9 cellular contexts compared by ENCODE assay signal in the genomic region with DNA sequence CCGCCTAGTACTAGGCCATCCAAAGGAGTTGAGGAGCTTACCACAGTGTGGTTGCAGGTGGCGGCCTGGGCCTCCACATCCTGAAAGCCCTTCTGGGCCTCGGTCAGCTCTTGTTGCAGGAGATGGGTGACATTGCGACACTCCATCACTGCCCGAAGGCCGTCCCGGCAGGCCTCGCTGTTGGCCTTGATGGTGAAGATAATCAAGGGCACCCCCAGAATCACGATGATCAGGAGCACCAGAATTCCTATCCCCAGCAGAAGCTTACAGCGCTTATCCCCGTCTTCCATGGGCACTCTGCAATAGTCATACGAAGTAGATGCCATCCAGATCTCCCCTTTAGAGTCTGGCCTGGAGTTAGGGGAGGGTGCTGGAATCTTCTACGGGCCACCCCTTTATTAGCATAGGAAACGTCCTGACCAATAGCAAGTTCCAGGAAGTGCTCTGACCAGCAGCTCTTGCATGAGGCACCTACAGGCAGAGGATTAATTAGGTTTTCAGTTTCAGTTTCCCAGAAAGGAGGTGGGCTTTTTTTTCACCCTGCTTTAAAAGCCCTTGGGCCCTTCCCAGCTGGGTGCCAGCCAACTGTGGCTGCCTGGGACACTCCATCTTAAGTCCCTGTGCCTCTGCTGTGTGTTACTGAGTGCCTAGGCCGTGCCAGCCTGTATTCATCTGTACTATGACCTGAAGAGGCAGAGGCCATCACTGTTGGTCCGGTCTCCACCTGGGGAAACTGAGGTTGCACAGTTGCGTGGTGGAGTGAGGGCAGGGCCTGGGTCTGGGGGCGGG. TPM values are rescaled to one million over a fixed set of nuclear protein-coding genes. Genes with fewer than 3 reads are reported as not detected.
DNase-seq lines count a peak whose midpoint lies in the region; ATAC-seq lines count a peak whose summit lies in the region.
"Had no signal": no experiment of that assay in that cellular context is flagged by ENCODE, and none has a peak within 500 bp of the region (broad histone marks: within the 10 kb centered on the region; RNA-seq: fewer than 3 reads in every experiment).

A gene with protein sequence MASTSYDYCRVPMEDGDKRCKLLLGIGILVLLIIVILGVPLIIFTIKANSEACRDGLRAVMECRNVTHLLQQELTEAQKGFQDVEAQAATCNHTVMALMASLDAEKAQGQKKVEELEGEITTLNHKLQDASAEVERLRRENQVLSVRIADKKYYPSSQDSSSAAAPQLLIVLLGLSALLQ (minus strand): TSS at position 381 of the 789 bp plus-strand sequence. CDS start 55 bp downstream, at position 326.

- peaks cover 17% of the 10 kb centered on the region for H3K4me1 ChIP-seq in CD8-positive, alpha-beta memory T cell (ENCODE audit: insufficient read depth, low read length)

- H3K27ac ChIP-seq in CD8-positive, alpha-beta memory T cell (ENCODE audit: low read depth, low read length) = peak within 1 kb of the TSS; percentile 86
- H3K27ac ChIP-seq: SJSA1 had no signal

- DNase-seq in CD8-positive, alpha-beta memory T cell = peak; percentile 42 to 74 (median 67)
- peak; percentile 68 for DNase-seq in central memory CD4-positive, alpha-beta T cell
- DNase-seq in left colon = peak; percentile 60 to 67
- no peak for DNase-seq in NCI-H2107 (lab: John Stamatoyannopoulos, UW)

- CTCF ChIA-PET in CD8-positive, alpha-beta memory T cell (lab: Charles Lee) = interaction anchor here (1.0 to 3.3 kb wide), 6 partner anchors 14 to 92 kb away, joined by 3 to 21 read pairs (median 7); a partner anchor contains a TSS

- H3K36me3 Mint-ChIP-seq in CD8-positive, alpha-beta memory T cell = peaks cover 0 to 28% (median 3%) of the 10 kb centered on the region in 3 donors
- H3K36me3 Mint-ChIP-seq in stimulated activated memory B cell treated with anti-CD40 and anti-IgM and Interleukin-4, amounts not matched to agents 10 μg/mL and 1 μg/mL and 100 μg/mL, for 72 hours = peaks cover 26% of the 10 kb centered on the region

- H3K27me3 ChIP-seq in CD8-positive, alpha-beta memory T cell (ENCODE audit: insufficient read depth, low read length, poor library complexity, severe bottlenecking) = no peaks in the 10 kb centered on the region
- H3K27me3 ChIP-seq: SJSA1 had no signal

- peak; percentile 74 for ATAC-seq in GM19455 (IDR thresholded peaks at IDR 0.05; ENCODE audit: unreplicated experiment)
- ATAC-seq in HG03521 (IDR thresholded peaks at IDR 0.05; ENCODE audit: unreplicated experiment) = peak; percentile 59
- peak; percentile 77 for ATAC-seq in left colon
- ATAC-seq in stimulated activated memory B cell treated with anti-CD40 and anti-IgM and Interleukin-4, amounts not matched to agents 10 μg/mL and 1 μg/mL and 100 μg/mL, for 72 hours = peak; percentile 94

- peak within 1 kb of the TSS; percentile 76 for H3K4me3 ChIP-seq in CD8-positive, alpha-beta memory T cell (ENCODE audit: low read length)
- H3K4me3 ChIP-seq: SJSA1 had no signal

- POLR2A ChIA-PET in CD8-positive, alpha-beta memory T cell (lab: Charles Lee) = interaction anchor here (1.0 to 2.9 kb wide), 2 partner anchors 14 to 96 kb away, joined by 3 to 25 read pairs; a partner anchor contains a TSS

- peak within 1 kb of the TSS; percentile 87 to 99 (median 92) for H3K27ac Mint-ChIP-seq in CD8-positive, alpha-beta memory T cell
- H3K27ac Mint-ChIP-seq in stimulated activated memory B cell treated with anti-CD40 and anti-IgM and Interleukin-4, amounts not matched to agents 10 μg/mL and 1 μg/mL and 100 μg/mL, for 72 hours = peak within 1 kb of the TSS; percentile 90

- intact Hi-C loops in T-helper 1 cell treated with Interleukin-12 subunit alpha and Interleukin-12 subunit beta and Interleukin-4 antibody, amounts not matched to agents 30 ng/mL and 1 ng/mL, for 36 hours (cut with micrococcal nuclease) = loop anchor here (1.0 to 10.0 kb wide), 3 partner anchors 14 to 911 kb away; a partner anchor contains a TSS
- intact Hi-C loops in left colon (cut with DNase I, micrococcal nuclease) = no loop called here

- no peaks in the 10 kb centered on the region for H3K36me3 ChIP-seq in CD8-positive, alpha-beta memory T cell (ENCODE audit: insufficient read depth, low read length)
- H3K36me3 ChIP-seq: SJSA1 had no signal

- H3K9me3 Mint-ChIP-seq in CD8-positive, alpha-beta memory T cell = no peaks in the 10 kb centered on the region
- H3K9me3 Mint-ChIP-seq in stimulated activated memory B cell treated with anti-CD40 and anti-IgM and Interleukin-4, amounts not matched to agents 10 μg/mL and 1 μg/mL and 100 μg/mL, for 72 hours = no peaks in the 10 kb centered on the region

- no peaks in the 10 kb centered on the region for H3K27me3 Mint-ChIP-seq in CD8-positive, alpha-beta memory T cell
- H3K27me3 Mint-ChIP-seq in stimulated activated memory B cell treated with anti-CD40 and anti-IgM and Interleukin-4, amounts not matched to agents 10 μg/mL and 1 μg/mL and 100 μg/mL, for 72 hours = no peaks in the 10 kb centered on the region

- peak within 1 kb of the TSS; percentile 90 to 98 (median 95) for H3K4me3 Mint-ChIP-seq in CD8-positive, alpha-beta memory T cell
- peak within 1 kb of the TSS; percentile 84 for H3K4me3 Mint-ChIP-seq in stimulated activated memory B cell treated with anti-CD40 and anti-IgM and Interleukin-4, amounts not matched to agents 10 μg/mL and 1 μg/mL and 100 μg/mL, for 72 hours

- H3K4me1 Mint-ChIP-seq in CD8-positive, alpha-beta memory T cell = peaks cover 35 to 49% (median 36%) of the 10 kb centered on the region in 3 donors
- peaks cover 41% of the 10 kb centered on the region for H3K4me1 Mint-ChIP-seq in stimulated activated memory B cell treated with anti-CD40 and anti-IgM and Interleukin-4, amounts not matched to agents 10 μg/mL and 1 μg/mL and 100 μg/mL, for 72 hours

- no peaks in the 10 kb centered on the region for H3K9me3 ChIP-seq in CD8-positive, alpha-beta memory T cell (ENCODE audit: low read length)
- H3K9me3 ChIP-seq: SJSA1 had no signal

RNA-seq across cellular contexts. Expression of the gene that starts here (rescaled TPM):
- total RNA-seq in CD8-positive, alpha-beta memory T cell = 100 to 1,000 TPM; 116 to 124 TPM
- 192 TPM for polyA plus RNA-seq in CD8-positive, alpha-beta memory T cell
- total RNA-seq in T-helper 1 cell treated with Interleukin-12 subunit alpha and Interleukin-12 subunit beta and Interleukin-4 antibody, amounts not matched to agents 30 ng/mL and 1 ng/mL, for 36 hours = 214 and 218 TPM in 2 replicates
- 10 to 100 TPM; 14.8 to 27.5 TPM for total RNA-seq in left colon
